28 cellular contexts compared by ENCODE assay signal in genomic region chr18:77944533-77944932, GRCh38.
"Had no signal": no experiment of that assay in that cellular context is flagged by ENCODE, and none has a peak within 500 bp of the region (broad histone marks: within the 10 kb centered on the region; RNA-seq: fewer than 3 reads in every experiment).

No MANE protein-coding gene starts in this region.

- DNase-seq: colonic mucosa; cortex of kidney; dermis blood vessel endothelial cell; dorsolateral prefrontal cortex; effector CD4-positive, alpha-beta T cell; effector CD8-positive, alpha-beta T cell; effector memory CD4-positive, alpha-beta T cell; effector memory CD8-positive, alpha-beta T cell; endodermal cell; erythroblast; esophagus squamous epithelium; foreskin fibroblast; foreskin keratinocyte; foreskin melanocyte; gastrocnemius medialis; glutamatergic neuron; head of caudate nucleus; heart left ventricle; heart right ventricle had no signal

- H3K27ac ChIP-seq: colonic mucosa, coronary artery, dorsolateral prefrontal cortex, epithelial cell of prostate, esophagus muscularis mucosa, esophagus squamous epithelium, foreskin keratinocyte, gastrocnemius medialis, gastroesophageal sphincter, heart left ventricle, heart right ventricle had no signal

- H3K36me3 ChIP-seq: colonic mucosa, esophagus muscularis mucosa, esophagus squamous epithelium, gastrocnemius medialis, gastroesophageal sphincter, heart left ventricle, heart right ventricle had no signal

- ATAC-seq: effector memory CD8-positive, alpha-beta T cell; esophagus mucosa; foreskin keratinocyte; gastrocnemius medialis; gastroesophageal sphincter; heart left ventricle; heart right ventricle had no signal

- H3K9me3 ChIP-seq: colonic mucosa, esophagus muscularis mucosa, esophagus squamous epithelium, gastrocnemius medialis, gastroesophageal sphincter, heart left ventricle, heart right ventricle had no signal

- H3K27me3 ChIP-seq: colonic mucosa, esophagus muscularis mucosa, esophagus squamous epithelium, foreskin keratinocyte, gastrocnemius medialis had no signal

- H3K4me3 ChIP-seq: colonic mucosa, coronary artery, dorsolateral prefrontal cortex, esophagus muscularis mucosa, esophagus squamous epithelium, gastrocnemius medialis, gastroesophageal sphincter, heart left ventricle, heart right ventricle had no signal

- H3K4me1 ChIP-seq: colonic mucosa, esophagus muscularis mucosa, esophagus squamous epithelium, foreskin keratinocyte, gastrocnemius medialis, gastroesophageal sphincter, heart left ventricle, heart right ventricle had no signal

- FAIRE-seq: colon, endometrium, endothelial cell of umbilical vein, frontal cortex had no signal
